In the genomic region with DNA sequence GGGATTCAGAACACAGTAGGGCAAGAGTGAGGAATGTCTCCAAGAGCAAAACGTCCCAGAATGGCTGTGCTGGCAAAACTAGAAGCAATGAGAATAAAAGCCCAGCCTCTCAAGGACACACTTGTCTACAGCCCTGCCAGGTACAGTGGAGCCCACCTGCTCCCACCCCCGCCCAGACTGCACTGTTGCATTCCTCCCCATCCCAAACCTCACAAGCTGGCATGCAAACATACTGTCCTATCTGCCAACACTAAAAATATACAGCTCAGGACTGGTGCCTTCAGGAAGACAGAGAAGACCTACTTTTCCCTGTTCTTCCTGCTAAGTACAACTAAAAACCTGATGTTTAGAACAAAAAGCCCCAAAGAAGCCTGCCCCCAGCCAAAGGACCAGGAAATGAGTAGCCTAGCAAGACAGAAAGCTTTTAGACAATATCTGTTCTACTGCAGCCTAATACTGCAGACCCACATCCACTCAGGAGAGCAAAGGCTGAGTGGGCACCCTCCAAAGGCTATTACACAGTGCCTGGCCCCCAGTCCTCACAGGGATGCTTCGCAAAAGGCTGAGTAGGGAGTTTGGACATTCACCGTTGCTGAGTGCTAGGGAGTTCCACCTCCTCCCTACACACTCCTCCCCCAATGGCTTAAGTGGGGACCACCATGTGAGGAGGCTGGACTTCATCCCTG, we compare ENCODE assay signal across 17 cellular contexts. TPM values are rescaled to one million over a fixed set of nuclear protein-coding genes. Genes with fewer than 3 reads are reported as not detected.
DNase-seq lines count a peak whose midpoint lies in the region; ATAC-seq and TF ChIP-seq lines count a peak whose summit lies in the region.
"Had no signal": no experiment of that assay in that cellular context is flagged by ENCODE, and none has a peak within 500 bp of the region (broad histone marks: within the 10 kb centered on the region; RNA-seq: fewer than 3 reads in every experiment).

No MANE protein-coding gene starts in this region.

- no peak overlapping the region for H3K27ac ChIP-seq in esophagus muscularis mucosa (replicated peaks in 1 of 4)
- H3K27ac ChIP-seq: cardiac muscle cell, KMS-11, lower lobe of right lung, ovary had no signal

- no peaks in the 10 kb centered on the region for H3K36me3 ChIP-seq in esophagus muscularis mucosa
- H3K36me3 ChIP-seq: cardiac muscle cell, esophagus squamous epithelium, lower lobe of right lung, ovary had no signal

- H3K27me3 ChIP-seq in esophagus muscularis mucosa = peaks cover 0 to 12% (median 0%) of the 10 kb centered on the region in 4 donors
- H3K27me3 ChIP-seq: cardiac muscle cell, esophagus squamous epithelium, ovary had no signal

- 74% methylated on average over 4 of the region's 4 CpGs for WGBS in esophagus muscularis mucosa

- intact Hi-C loops in esophagus muscularis mucosa (cut with DNase I) = loop anchor here (5.0 kb wide), 1 partner anchor 37 kb away; no protein-coding TSS in a partner anchor

- H3K4me1 ChIP-seq in esophagus muscularis mucosa = no peaks in the 10 kb centered on the region
- H3K4me1 ChIP-seq: lower lobe of right lung had no signal

- no peak overlapping the region for H3K4me3 ChIP-seq in esophagus muscularis mucosa
- H3K4me3 ChIP-seq: cardiac muscle cell, esophagus squamous epithelium, lower lobe of right lung, ovary had no signal

- ATAC-seq in GM18868 (IDR thresholded peaks at IDR 0.05; ENCODE audit: unreplicated experiment) (peak; percentile 4), HG03354 (IDR thresholded peaks at IDR 0.05; ENCODE audit: poor library complexity, severe bottlenecking, unreplicated experiment) (peak; percentile 14), GM21367 (IDR thresholded peaks at IDR 0.05; ENCODE audit: unreplicated experiment) (no peak)

- TF ChIP-seq EP300 in esophagus muscularis mucosa (IDR thresholded peaks at IDR 0.05) = no peak

- peak; percentile 6 for DNase-seq in AG20443 (ENCODE audit: low spot score)
- peak; percentile 57 for DNase-seq in esophagus muscularis mucosa (ENCODE audit: extremely low spot score)
- no peak for DNase-seq in NCI-H510A treated with DMSO at 0.1 percent for 48 hours (lab: John Stamatoyannopoulos, UW)
- no peak for DNase-seq in NCI-H774 (lab: John Stamatoyannopoulos, UW)
- DNase-seq in activated T-cell treated with anti-CD3 and anti-CD28 coated beads, Interleukin-2, amount 50 U/mL, for 1 hour = no peak
- DNase-seq: activated B cell treated with CpG ODN at 0.5 μM for 24 hours, esophagus squamous epithelium, lower lobe of right lung, NCI-H2029 treated with DMSO at 0.1 percent for 48 hours, ovary had no signal

- TF ChIP-seq POLR2A in esophagus muscularis mucosa (IDR thresholded peaks at IDR 0.05; ENCODE audit: low read depth) = no peak

- TF ChIP-seq CTCF in esophagus muscularis mucosa (IDR thresholded peaks at IDR 0.05) = no peak

- peaks cover 0 to 7% (median 2%) of the 10 kb centered on the region in 4 donors for H3K9me3 ChIP-seq in esophagus muscularis mucosa

RNA-seq across cellular contexts. Expression of a gene that starts 13.5 kb away (rescaled TPM):
- 1 to 10 TPM in 1 of 4 donors, under 1 TPM in 3; 0.17 to 1.2 (median 0.24) TPM for total RNA-seq in esophagus muscularis mucosa
- total RNA-seq: activated B cell treated with CpG ODN at 0.5 μM for 24 hours; activated T-helper 2 cell treated with anti-CD3 and anti-CD28 coated beads, Interferon-gamma antibody, Interleukin-2, Interleukin-4, amounts not matched to agents 10 μg/mL and 5 μg/mL and 100 μg/mL, durations not matched to agents 14 hours and 24 hours and 36 hours; T-helper 1 cell treated with Interleukin-12 subunit alpha and Interleukin-12 subunit beta and Interleukin-4 antibody, amounts not matched to agents 30 ng/mL and 1 ng/mL, for 36 hours had no signal

Comparison
In these comparisons a context has a peak if more than half of its experiments do, and no peak if none do; other contexts are left out.
1. DNase-seq: peak in AG20443 (single experiment) and esophagus muscularis mucosa (single experiment); none in NCI-H510A treated with DMSO at 0.1 percent for 48 hours (single experiment), NCI-H774 (single experiment) and activated T-cell treated with anti-CD3 and anti-CD28 coated beads, Interleukin-2, amount 50 U/mL, for 1 hour (single experiment).